ENCODE assay signal across 7 cellular contexts in the genomic region with DNA sequence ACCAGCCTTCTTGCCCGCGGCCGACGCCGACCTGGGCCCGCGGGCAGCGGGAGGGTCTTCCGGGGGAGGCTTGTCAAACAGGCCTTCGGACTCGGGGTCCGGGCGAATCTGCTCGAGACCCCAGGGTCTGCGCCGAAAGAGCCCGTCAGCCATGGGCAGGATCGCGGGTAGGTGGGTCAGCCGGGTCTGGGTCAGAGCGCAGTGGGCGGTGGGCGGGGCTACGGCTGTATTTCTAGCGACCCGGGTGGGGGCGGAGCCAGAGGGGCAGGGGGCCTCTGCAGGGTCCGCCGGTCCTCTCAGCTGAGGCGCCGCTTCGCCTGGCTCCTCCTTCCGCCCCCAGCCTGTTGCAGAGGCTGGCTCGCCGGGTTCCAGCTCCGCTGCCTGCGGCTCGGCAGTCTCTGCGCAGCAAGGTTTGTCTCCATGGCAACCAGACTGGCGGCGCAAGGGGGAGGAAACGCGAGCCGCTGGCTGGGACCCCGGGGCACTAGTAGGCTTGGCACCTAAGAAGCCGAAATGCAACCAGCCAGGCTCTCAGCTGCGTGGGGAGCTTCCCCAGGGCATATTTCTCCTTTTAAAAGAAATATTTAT. TPM values are rescaled to one million over a fixed set of nuclear protein-coding genes. Genes with fewer than 3 reads are reported as not detected.
A peak's percentile ranks its signal among the peaks of the same experiment; 100 is the strongest.
DNase-seq lines count a peak whose midpoint lies in the region; ATAC-seq lines count a peak whose summit lies in the region.

No MANE protein-coding gene starts in this region.

- DNase-seq in NCI-H345 treated with DMSO at 0.1 percent for 48 hours (lab: John Stamatoyannopoulos, UW; ENCODE audit: unreplicated experiment) (peak; percentile 87), dermis blood vessel endothelial cell (peak; percentile 72), left lobe of liver (ENCODE audit: low spot score) (no peak), HPDE6-E6E7 (ENCODE audit: extremely low spot score) (no peak)
- DNase-seq in activated CD4-positive, alpha-beta memory T cell treated with anti-CD3 and anti-CD28 coated beads for 36 hours = peak; percentile 83
- DNase-seq in stimulated activated CD4-positive, alpha-beta T cell treated with anti-CD3 and anti-CD28 coated beads, Interleukin-1b, Interleukin-23, amount 100 ng/mL, for 4 hours (ENCODE audit: low read depth in 2 of 2) = peak; percentile 55 to 62

- H3K4me1 Mint-ChIP-seq in activated CD4-positive, alpha-beta memory T cell treated with anti-CD3 and anti-CD28 coated beads for 36 hours (ENCODE audit: low read depth) = peaks cover 12% of the 10 kb centered on the region

- no peak overlapping the region for H3K27ac Mint-ChIP-seq in activated CD4-positive, alpha-beta memory T cell treated with anti-CD3 and anti-CD28 coated beads for 36 hours

- H3K36me3 Mint-ChIP-seq in activated CD4-positive, alpha-beta memory T cell treated with anti-CD3 and anti-CD28 coated beads for 36 hours = no peaks in the 10 kb centered on the region

- peak overlapping the region; percentile 89 for H3K4me3 Mint-ChIP-seq in activated CD4-positive, alpha-beta memory T cell treated with anti-CD3 and anti-CD28 coated beads for 36 hours

- H3K27me3 Mint-ChIP-seq in activated CD4-positive, alpha-beta memory T cell treated with anti-CD3 and anti-CD28 coated beads for 36 hours = no peaks in the 10 kb centered on the region

- ATAC-seq in GM21737 (IDR thresholded peaks at IDR 0.05; ENCODE audit: unreplicated experiment) (peak; percentile 47), left lobe of liver (peak; percentile 62)

- no peaks in the 10 kb centered on the region for H3K9me3 Mint-ChIP-seq in activated CD4-positive, alpha-beta memory T cell treated with anti-CD3 and anti-CD28 coated beads for 36 hours

- intact Hi-C loops in activated CD4-positive, alpha-beta memory T cell treated with anti-CD3 and anti-CD28 coated beads for 36 hours (cut with micrococcal nuclease) = loop anchor here (2.0 kb wide), 1 partner anchor 26 kb away; no protein-coding TSS in a partner anchor

- CTCF ChIA-PET in activated CD4-positive, alpha-beta memory T cell treated with anti-CD3 and anti-CD28 coated beads for 36 hours (lab: Charles Lee) = interaction anchor here (0.5 to 0.9 kb wide), 2 partner anchors 62 to 67 kb away, joined by 3 to 4 read pairs; no protein-coding TSS in a partner anchor

- POLR2A ChIA-PET in activated CD4-positive, alpha-beta memory T cell treated with anti-CD3 and anti-CD28 coated beads for 36 hours (lab: Charles Lee) = interaction anchor here (0.6 to 2.4 kb wide), 2 partner anchors 15 to 103 kb away, joined by 3 to 17 read pairs; partner anchors contain the start of genes DERL2 and MIS12

RNA-seq across cellular contexts. Expression of gene MIS12, which starts 14.5 kb away (rescaled TPM):
- total RNA-seq in activated CD4-positive, alpha-beta memory T cell treated with anti-CD3 and anti-CD28 coated beads for 36 hours = 10 to 100 TPM; 30.4 to 32.0 TPM
- total RNA-seq in dermis blood vessel endothelial cell (20.8 and 21.0 TPM in 2 replicates), left lobe of liver (7.1 TPM)

RNA-seq across cellular contexts. Expression of gene DERL2, which starts 14.9 kb away (rescaled TPM):
- 10 to 100 TPM; 54.8 to 57.8 TPM for total RNA-seq in activated CD4-positive, alpha-beta memory T cell treated with anti-CD3 and anti-CD28 coated beads for 36 hours
- total RNA-seq in dermis blood vessel endothelial cell (25.0 and 25.5 TPM in 2 replicates), left lobe of liver (49.9 TPM)

RNA-seq across cellular contexts. Expression of gene DHX33, which starts 32.1 kb away (rescaled TPM):
- total RNA-seq in activated CD4-positive, alpha-beta memory T cell treated with anti-CD3 and anti-CD28 coated beads for 36 hours = 10 to 100 TPM; 21.8 to 21.9 TPM
- 11.1 and 23.5 TPM in 2 replicates for total RNA-seq in dermis blood vessel endothelial cell
- total RNA-seq in left lobe of liver = 7.7 TPM

Comparison
In these comparisons a context has a peak if more than half of its experiments do, and no peak if none do; other contexts are left out.
1. DNase-seq: peak in NCI-H345 treated with DMSO at 0.1 percent for 48 hours (single experiment), activated CD4-positive, alpha-beta memory T cell treated with anti-CD3 and anti-CD28 coated beads for 36 hours (single experiment), dermis blood vessel endothelial cell (single experiment) and stimulated activated CD4-positive, alpha-beta T cell treated with anti-CD3 and anti-CD28 coated beads, Interleukin-1b, Interleukin-23, amount 100 ng/mL, for 4 hours (2 of 2); none in left lobe of liver (single experiment) and HPDE6-E6E7 (single experiment).